In the genomic region with DNA sequence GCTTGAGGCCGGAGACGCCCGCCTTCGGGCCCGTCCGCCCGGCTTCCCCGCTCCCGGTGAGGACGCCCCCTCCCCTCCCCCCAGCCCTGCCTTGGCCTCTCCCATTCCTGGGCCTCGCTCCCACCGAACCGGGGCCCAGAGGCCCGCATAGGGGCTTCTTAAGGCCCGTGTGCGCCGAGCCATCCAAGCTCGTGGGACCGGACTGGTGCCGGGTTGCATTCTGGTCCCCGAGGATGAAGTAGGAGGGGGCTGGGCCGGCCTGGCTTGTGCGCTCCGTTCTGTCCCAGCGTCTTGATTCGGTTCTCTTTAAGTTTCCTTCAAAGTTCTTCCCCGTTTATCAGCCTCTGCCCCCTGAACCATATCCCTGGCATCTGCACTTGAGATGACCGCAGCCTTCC, we compare ENCODE assay signal across 1 cellular context.
A peak's percentile ranks its signal among the peaks of the same experiment; 100 is the strongest.
TF ChIP-seq lines count a peak whose summit lies in the region.

No MANE protein-coding gene starts in this region.

TF ChIP-seq in HCT116, 20 proteins besides CTCF, POLR2A, EP300 and RAD21:
- TF ChIP-seq, protein P1, sequence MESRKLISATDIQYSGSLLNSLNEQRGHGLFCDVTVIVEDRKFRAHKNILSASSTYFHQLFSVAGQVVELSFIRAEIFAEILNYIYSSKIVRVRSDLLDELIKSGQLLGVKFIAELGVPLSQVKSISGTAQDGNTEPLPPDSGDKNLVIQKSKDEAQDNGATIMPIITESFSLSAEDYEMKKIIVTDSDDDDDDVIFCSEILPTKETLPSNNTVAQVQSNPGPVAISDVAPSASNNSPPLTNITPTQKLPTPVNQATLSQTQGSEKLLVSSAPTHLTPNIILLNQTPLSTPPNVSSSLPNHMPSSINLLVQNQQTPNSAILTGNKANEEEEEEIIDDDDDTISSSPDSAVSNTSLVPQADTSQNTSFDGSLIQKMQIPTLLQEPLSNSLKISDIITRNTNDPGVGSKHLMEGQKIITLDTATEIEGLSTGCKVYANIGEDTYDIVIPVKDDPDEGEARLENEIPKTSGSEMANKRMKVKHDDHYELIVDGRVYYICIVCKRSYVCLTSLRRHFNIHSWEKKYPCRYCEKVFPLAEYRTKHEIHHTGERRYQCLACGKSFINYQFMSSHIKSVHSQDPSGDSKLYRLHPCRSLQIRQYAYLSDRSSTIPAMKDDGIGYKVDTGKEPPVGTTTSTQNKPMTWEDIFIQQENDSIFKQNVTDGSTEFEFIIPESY (IDR thresholded peaks at IDR 0.05; ENCODE audit: extremely low read depth, insufficient replicate concordance, low read length) = no peak
- TF ChIP-seq ZNF274 (IDR thresholded peaks at IDR 0.05; ENCODE audit: low read depth, low read length) (no peak), SRF (IDR thresholded peaks at IDR 0.05; ENCODE audit: low read depth) (no peak), ZFX (IDR thresholded peaks at IDR 0.05) (peak; percentile 64), SIN3A (IDR thresholded peaks at IDR 0.05; ENCODE audit: low read depth) (no peak)
- TF ChIP-seq, protein P2, sequence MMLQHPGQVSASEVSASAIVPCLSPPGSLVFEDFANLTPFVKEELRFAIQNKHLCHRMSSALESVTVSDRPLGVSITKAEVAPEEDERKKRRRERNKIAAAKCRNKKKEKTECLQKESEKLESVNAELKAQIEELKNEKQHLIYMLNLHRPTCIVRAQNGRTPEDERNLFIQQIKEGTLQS (IDR thresholded peaks at IDR 0.05) = no peak
